7 cellular contexts compared by ENCODE assay signal in the genomic region with DNA sequence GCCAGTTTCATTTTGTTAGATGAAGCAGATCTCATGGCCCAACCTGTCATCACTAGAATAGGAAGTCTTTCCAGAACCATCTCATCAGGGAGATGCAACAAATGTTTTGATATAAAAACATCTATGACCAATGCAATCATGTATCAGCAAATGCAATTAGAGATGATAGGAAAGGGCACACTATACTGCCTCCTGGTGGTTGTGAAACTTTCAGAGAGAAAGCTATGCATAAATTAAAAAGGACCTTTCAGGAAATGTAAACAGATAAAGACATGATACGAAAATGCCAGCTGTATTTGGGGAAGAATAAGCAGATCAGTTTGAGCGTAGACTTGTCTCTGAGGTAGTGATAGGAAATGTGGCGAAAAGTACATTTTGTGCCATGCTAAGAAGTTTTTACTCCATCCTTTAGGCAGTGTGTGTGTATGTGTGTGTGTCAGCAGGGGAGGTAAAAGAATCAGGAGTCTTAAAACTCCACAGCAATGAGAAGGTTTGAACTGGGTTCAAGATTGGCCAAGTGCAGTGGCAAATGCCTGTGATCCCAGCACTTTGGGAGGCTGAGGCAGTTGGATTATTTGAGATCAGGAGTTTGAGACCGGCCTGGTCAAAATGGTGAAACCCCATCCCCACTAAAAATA.
A peak's percentile ranks its signal among the peaks of the same experiment; 100 is the strongest.
DNase-seq lines count a peak whose midpoint lies in the region; ATAC-seq and TF ChIP-seq lines count a peak whose summit lies in the region.

No MANE protein-coding gene starts in this region.

- DNase-seq in OCI-M1 (lab: John Stamatoyannopoulos, UW) (peak; percentile 72), glutamatergic neuron (no peak), D341Med (ENCODE audit: low spot score) (no peak)
- no peak for DNase-seq in activated naive CD8-positive, alpha-beta T cell treated with anti-CD3 and anti-CD28 coated beads for 36 hours

- H3K4me1 Mint-ChIP-seq in glutamatergic neuron (ENCODE audit: low read depth, unreplicated experiment) = no peaks in the 10 kb centered on the region
- no peaks in the 10 kb centered on the region for H3K4me1 Mint-ChIP-seq in activated naive CD8-positive, alpha-beta T cell treated with anti-CD3 and anti-CD28 coated beads for 36 hours

- no peak for TF ChIP-seq POLR2A in GM18505 (IDR thresholded peaks at IDR 0.05; ENCODE audit: borderline replicate concordance, extremely low read depth, insufficient read depth, insufficient read length)

- no peak overlapping the region for H3K4me3 Mint-ChIP-seq in glutamatergic neuron (ENCODE audit: unreplicated experiment)
- H3K4me3 Mint-ChIP-seq in activated naive CD8-positive, alpha-beta T cell treated with anti-CD3 and anti-CD28 coated beads for 36 hours = no peak overlapping the region

- peak; percentile 75 for TF ChIP-seq CTCF in glutamatergic neuron (IDR thresholded peaks at IDR 0.05; ENCODE audit: partially characterized antibody, unreplicated experiment)

- H3K27me3 Mint-ChIP-seq in glutamatergic neuron (ENCODE audit: unreplicated experiment) = no peaks in the 10 kb centered on the region
- H3K27me3 Mint-ChIP-seq in activated naive CD8-positive, alpha-beta T cell treated with anti-CD3 and anti-CD28 coated beads for 36 hours = no peaks in the 10 kb centered on the region

- no peak overlapping the region for H3K27ac Mint-ChIP-seq in glutamatergic neuron (ENCODE audit: unreplicated experiment)
- H3K27ac Mint-ChIP-seq in activated naive CD8-positive, alpha-beta T cell treated with anti-CD3 and anti-CD28 coated beads for 36 hours = no peak overlapping the region

- H3K36me3 Mint-ChIP-seq in glutamatergic neuron (ENCODE audit: unreplicated experiment) = no peaks in the 10 kb centered on the region
- no peaks in the 10 kb centered on the region for H3K36me3 Mint-ChIP-seq in activated naive CD8-positive, alpha-beta T cell treated with anti-CD3 and anti-CD28 coated beads for 36 hours

- no peaks in the 10 kb centered on the region for H3K9me3 Mint-ChIP-seq in glutamatergic neuron (ENCODE audit: unreplicated experiment)
- H3K9me3 Mint-ChIP-seq in activated naive CD8-positive, alpha-beta T cell treated with anti-CD3 and anti-CD28 coated beads for 36 hours = no peaks in the 10 kb centered on the region

- peak; percentile 60 for ATAC-seq in GM18508 (IDR thresholded peaks at IDR 0.05; ENCODE audit: insufficient read depth, unreplicated experiment)
- peak; percentile 50 for ATAC-seq in HG02678 (IDR thresholded peaks at IDR 0.05; ENCODE audit: unreplicated experiment)
- ATAC-seq in GM18505 (IDR thresholded peaks at IDR 0.05; ENCODE audit: unreplicated experiment) = no peak
